In the genomic region with DNA sequence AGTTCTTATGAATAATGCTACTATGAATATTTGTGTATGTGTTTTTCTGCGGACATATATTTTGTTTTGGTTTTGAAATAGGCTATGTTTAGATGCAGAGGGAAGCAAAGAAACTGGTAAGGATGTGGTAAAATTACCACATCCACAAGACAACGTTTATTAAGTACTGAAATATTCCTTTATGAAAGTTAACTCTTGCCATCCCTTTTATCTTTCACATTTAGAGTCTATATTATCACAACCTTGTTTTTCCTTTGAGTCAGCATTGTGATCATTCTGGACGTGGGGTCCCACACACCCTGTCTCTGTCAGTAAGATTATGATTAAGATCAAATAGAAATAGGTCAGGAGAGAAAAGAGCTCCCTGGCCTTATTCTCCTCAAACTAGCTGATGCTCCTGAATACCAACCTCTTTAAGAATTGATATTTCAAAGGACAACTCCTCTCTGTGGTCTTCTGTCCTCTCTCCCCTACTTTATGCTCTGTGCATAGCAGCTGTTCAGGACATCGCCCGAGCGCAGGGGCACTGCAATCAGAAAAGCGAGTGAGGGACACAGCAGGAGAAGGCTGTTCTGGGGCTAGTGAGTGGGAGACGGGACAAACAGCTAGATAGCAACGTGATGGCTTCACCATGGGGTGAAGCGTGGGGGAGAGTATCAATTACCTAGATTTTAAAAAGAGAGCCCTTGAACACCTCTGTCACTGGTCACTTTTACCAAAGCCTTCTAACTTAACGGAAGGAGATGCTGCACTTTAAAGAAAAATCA, we compare ENCODE assay signal across 2 cellular contexts.
TF ChIP-seq lines count a peak whose summit lies in the region.

No MANE protein-coding gene starts in this region.

TF ChIP-seq in HepG2, 621 proteins besides CTCF, POLR2A, EP300 and RAD21 (continues in another document):
- TF ChIP-seq, protein P1, sequence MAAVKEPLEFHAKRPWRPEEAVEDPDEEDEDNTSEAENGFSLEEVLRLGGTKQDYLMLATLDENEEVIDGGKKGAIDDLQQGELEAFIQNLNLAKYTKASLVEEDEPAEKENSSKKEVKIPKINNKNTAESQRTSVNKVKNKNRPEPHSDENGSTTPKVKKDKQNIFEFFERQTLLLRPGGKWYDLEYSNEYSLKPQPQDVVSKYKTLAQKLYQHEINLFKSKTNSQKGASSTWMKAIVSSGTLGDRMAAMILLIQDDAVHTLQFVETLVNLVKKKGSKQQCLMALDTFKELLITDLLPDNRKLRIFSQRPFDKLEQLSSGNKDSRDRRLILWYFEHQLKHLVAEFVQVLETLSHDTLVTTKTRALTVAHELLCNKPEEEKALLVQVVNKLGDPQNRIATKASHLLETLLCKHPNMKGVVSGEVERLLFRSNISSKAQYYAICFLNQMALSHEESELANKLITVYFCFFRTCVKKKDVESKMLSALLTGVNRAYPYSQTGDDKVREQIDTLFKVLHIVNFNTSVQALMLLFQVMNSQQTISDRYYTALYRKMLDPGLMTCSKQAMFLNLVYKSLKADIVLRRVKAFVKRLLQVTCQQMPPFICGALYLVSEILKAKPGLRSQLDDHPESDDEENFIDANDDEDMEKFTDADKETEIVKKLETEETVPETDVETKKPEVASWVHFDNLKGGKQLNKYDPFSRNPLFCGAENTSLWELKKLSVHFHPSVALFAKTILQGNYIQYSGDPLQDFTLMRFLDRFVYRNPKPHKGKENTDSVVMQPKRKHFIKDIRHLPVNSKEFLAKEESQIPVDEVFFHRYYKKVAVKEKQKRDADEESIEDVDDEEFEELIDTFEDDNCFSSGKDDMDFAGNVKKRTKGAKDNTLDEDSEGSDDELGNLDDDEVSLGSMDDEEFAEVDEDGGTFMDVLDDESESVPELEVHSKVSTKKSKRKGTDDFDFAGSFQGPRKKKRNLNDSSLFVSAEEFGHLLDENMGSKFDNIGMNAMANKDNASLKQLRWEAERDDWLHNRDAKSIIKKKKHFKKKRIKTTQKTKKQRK (IDR thresholded peaks at IDR 0.05; ENCODE audit: low read length) = no peak
- TF ChIP-seq ZNF674 (CRISPR knock-in tag; IDR thresholded peaks at IDR 0.05; ENCODE audit: low read depth) = no peak
- TF ChIP-seq U2AF1 (optimal IDR thresholded peaks at IDR 0.05; ENCODE audit: low read depth, low read length) = no peak
- TF ChIP-seq, protein P2, sequence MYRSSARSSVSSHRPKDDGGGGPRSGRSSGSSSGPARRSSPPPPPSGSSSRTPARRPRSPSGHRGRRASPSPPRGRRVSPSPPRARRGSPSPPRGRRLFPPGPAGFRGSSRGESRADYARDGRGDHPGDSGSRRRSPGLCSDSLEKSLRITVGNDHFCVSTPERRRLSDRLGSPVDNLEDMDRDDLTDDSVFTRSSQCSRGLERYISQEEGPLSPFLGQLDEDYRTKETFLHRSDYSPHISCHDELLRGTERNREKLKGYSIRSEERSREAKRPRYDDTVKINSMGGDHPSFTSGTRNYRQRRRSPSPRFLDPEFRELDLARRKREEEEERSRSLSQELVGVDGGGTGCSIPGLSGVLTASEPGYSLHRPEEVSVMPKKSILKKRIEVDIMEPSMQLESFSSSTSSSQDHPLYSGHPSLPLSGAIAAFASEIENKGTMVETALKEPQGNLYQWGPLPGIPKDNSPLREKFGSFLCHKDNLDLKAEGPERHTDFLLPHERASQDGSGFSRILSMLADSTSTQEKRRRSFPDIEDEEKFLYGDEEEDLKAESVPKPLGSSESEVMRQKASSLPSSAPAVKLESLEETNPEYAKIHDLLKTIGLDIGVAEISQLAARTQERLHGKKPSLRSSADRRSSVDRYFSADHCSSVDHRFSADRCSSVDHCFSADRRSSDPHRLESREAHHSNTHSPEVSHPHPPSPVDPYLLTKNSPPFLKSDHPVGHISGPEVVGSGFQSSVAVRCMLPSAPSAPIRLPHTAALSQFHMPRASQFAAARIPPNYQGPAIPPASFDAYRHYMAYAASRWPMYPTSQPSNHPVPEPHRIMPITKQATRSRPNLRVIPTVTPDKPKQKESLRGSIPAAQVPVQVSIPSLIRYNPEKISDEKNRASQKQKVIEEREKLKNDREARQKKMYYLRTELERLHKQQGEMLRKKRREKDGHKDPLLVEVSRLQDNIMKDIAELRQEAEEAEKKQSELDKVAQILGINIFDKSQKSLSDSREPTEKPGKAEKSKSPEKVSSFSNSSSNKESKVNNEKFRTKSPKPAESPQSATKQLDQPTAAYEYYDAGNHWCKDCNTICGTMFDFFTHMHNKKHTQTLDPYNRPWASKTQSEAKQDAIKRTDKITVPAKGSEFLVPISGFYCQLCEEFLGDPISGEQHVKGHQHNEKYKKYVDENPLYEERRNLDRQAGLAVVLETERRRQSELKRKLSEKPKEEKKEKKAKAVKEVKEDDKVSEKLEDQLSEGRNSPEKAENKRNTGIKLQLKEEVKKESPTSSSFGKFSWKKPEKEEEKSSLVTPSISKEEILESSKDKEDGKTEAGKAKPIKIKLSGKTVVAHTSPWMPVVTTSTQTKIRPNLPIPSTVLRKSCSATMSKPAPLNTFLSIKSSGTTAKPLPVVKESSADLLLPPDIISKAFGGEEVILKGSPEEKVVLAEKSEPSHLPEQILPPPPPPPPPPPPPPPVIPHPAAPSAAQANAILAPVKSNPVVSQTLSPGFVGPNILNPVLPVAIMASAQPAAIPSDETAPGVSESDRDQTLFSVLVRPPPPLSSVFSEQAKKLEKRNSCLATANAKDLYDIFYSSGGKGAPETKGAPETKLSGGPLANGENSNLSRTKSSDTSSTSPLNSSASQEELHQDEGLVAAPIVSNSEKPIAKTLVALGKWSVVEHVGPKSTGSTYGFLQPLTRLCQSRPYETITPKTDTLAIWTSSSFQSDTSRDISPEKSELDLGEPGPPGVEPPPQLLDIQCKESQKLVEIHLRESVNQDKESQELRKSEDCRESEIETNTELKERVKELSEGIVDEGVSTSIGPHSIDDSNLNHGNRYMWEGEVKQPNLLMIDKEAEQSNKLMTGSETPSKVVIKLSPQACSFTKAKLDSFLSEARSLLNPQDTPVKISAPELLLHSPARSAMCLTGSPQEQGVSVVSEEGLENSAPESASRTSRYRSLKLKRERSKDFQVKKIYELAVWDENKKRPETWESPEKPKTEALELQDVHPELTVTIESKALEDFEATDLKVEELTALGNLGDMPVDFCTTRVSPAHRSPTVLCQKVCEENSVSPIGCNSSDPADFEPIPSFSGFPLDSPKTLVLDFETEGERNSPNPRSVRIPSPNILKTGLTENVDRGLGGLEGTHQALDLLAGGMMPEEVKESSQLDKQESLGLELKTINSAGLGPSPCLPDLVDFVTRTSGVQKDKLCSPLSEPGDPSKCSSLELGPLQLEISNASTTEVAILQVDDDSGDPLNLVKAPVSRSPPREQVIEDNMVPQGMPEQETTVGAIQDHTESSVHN (CRISPR knock-in tag; IDR thresholded peaks at IDR 0.05) = no peak
- no peak for TF ChIP-seq ZNF460 (CRISPR knock-in tag; IDR thresholded peaks at IDR 0.05; ENCODE audit: borderline replicate concordance)
- no peak for TF ChIP-seq KLF6 (CRISPR knock-in tag; IDR thresholded peaks at IDR 0.05)
- TF ChIP-seq ZNF546 (CRISPR knock-in tag; conservative IDR thresholded peaks at IDR 0.05) = no peak
- TF ChIP-seq ZNF232 (CRISPR knock-in tag; IDR thresholded peaks at IDR 0.05; ENCODE audit: borderline replicate concordance) = no peak

TF ChIP-seq in GM12878, 131 proteins besides CTCF, POLR2A, EP300 and RAD21:
- TF ChIP-seq MEF2A (IDR thresholded peaks at IDR 0.05; ENCODE audit: insufficient read depth, low read depth, low read length) (0 out of 2 replicates have a peak, but pooled peaks have one; percentile 45), IKZF1 (conservative IDR thresholded peaks at IDR 0.05) (no peak), NFIC (IDR thresholded peaks at IDR 0.05; ENCODE audit: low read depth, low read length) (peak; percentile 71), RBBP5 (conservative IDR thresholded peaks at IDR 0.05) (no peak), JUNB (IDR thresholded peaks at IDR 0.05) (peak; percentile 65), MEF2B (IDR thresholded peaks at IDR 0.05; ENCODE audit: partially characterized antibody, poor library complexity, severe bottlenecking) (peak; percentile 44), MTA2 (IDR thresholded peaks at IDR 0.05; ENCODE audit: low read depth) (peak; percentile 44; the same call in 1 of the 2 replicates), RUNX3 (IDR thresholded peaks at IDR 0.05; ENCODE audit: low read length) (peak; percentile 91), TCF7 (IDR thresholded peaks at IDR 0.05; ENCODE audit: borderline replicate concordance) (0 out of 2 replicates have a peak, but pooled peaks have one; percentile 80)
- TF ChIP-seq, protein P3, sequence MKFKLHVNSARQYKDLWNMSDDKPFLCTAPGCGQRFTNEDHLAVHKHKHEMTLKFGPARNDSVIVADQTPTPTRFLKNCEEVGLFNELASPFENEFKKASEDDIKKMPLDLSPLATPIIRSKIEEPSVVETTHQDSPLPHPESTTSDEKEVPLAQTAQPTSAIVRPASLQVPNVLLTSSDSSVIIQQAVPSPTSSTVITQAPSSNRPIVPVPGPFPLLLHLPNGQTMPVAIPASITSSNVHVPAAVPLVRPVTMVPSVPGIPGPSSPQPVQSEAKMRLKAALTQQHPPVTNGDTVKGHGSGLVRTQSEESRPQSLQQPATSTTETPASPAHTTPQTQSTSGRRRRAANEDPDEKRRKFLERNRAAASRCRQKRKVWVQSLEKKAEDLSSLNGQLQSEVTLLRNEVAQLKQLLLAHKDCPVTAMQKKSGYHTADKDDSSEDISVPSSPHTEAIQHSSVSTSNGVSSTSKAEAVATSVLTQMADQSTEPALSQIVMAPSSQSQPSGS (IDR thresholded peaks at IDR 0.05; ENCODE audit: low read length) = 0 out of 2 replicates have a peak, but pooled peaks have one; percentile 31
- TF ChIP-seq, protein P4, sequence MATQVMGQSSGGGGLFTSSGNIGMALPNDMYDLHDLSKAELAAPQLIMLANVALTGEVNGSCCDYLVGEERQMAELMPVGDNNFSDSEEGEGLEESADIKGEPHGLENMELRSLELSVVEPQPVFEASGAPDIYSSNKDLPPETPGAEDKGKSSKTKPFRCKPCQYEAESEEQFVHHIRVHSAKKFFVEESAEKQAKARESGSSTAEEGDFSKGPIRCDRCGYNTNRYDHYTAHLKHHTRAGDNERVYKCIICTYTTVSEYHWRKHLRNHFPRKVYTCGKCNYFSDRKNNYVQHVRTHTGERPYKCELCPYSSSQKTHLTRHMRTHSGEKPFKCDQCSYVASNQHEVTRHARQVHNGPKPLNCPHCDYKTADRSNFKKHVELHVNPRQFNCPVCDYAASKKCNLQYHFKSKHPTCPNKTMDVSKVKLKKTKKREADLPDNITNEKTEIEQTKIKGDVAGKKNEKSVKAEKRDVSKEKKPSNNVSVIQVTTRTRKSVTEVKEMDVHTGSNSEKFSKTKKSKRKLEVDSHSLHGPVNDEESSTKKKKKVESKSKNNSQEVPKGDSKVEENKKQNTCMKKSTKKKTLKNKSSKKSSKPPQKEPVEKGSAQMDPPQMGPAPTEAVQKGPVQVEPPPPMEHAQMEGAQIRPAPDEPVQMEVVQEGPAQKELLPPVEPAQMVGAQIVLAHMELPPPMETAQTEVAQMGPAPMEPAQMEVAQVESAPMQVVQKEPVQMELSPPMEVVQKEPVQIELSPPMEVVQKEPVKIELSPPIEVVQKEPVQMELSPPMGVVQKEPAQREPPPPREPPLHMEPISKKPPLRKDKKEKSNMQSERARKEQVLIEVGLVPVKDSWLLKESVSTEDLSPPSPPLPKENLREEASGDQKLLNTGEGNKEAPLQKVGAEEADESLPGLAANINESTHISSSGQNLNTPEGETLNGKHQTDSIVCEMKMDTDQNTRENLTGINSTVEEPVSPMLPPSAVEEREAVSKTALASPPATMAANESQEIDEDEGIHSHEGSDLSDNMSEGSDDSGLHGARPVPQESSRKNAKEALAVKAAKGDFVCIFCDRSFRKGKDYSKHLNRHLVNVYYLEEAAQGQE (IDR thresholded peaks at IDR 0.05; ENCODE audit: low read depth, low read length) = no peak
TF ChIP-seq in GM12878: peak in this region for 8.
